Comparison of ENCODE assay signal across 6 cellular contexts in the genomic region with DNA sequence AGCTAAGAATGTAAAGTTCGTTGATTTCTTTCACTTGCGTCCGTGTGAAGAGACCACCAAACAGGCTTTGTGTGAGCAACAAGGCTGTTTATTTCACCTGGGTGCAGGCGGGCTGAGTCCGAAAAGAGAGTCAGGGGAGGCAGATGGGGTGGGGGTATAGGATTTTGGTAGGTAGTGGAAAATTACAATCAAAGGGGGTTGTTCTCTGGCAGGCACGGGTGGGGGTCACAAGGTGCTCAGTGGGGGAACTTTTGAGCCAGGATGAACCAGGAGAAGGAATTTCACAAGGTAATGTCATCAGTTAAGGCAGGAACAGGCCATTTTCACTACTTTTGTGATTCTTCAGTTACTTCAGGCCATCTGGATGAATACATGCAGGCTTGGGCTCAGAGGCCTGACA. TPM values are rescaled to one million over a fixed set of nuclear protein-coding genes. Genes with fewer than 3 reads are reported as not detected.
"Had no signal": no experiment of that assay in that cellular context is flagged by ENCODE, and none has a peak within 500 bp of the region (broad histone marks: within the 10 kb centered on the region; RNA-seq: fewer than 3 reads in every experiment).

No MANE protein-coding gene starts in this region.

RNA-seq across cellular contexts. Expression of a gene that starts 46.6 kb away (rescaled TPM):
- total RNA-seq: mesenteric fat pad; myocyte; naive thymus-derived CD4-positive, alpha-beta T cell; natural killer cell treated with Interleukin-12 subunit alpha and Interleukin-12 subunit beta and Interleukin-15 and Interleukin-18, amount 100 ng/mL, for 72 hours; osteoblast; subcutaneous adipose tissue had no signal
- polyA plus RNA-seq: naive thymus-derived CD4-positive, alpha-beta T cell had no signal
